ENCODE assay signal across 16 cellular contexts in genomic region chr5:149931992-149932436, GRCh38. TPM values are rescaled to one million over a fixed set of nuclear protein-coding genes. Genes with fewer than 3 reads are reported as not detected.
DNase-seq lines count a peak whose midpoint lies in the region; ATAC-seq, FAIRE-seq and TF ChIP-seq lines count a peak whose summit lies in the region.
"Had no signal": no experiment of that assay in that cellular context is flagged by ENCODE, and none has a peak within 500 bp of the region (broad histone marks: within the 10 kb centered on the region; RNA-seq: fewer than 3 reads in every experiment).

No MANE protein-coding gene starts in this region.

- FAIRE-seq in GM12878 (lab: Jason Lieb, UNC), result peak; percentile 62
- FAIRE-seq: frontal cortex had no signal

- H3K4me2 ChIP-seq in GM12878 (ENCODE audit: control insufficient read depth, insufficient read depth), result no peak overlapping the region

- no peaks in the 10 kb centered on the region for H4K20me1 ChIP-seq in GM12878 (ENCODE audit: control insufficient read depth, insufficient read depth)

- ATAC-seq in GM12878 (no peak), HG02642 (IDR thresholded peaks at IDR 0.05; ENCODE audit: poor library complexity, unreplicated experiment) (no peak)

- no peaks in the 10 kb centered on the region for H3K36me3 ChIP-seq in GM12878 (ENCODE audit: control insufficient read depth in 2 of 2, insufficient read depth in 2 of 2, low read length in 1 of 2)
- no peaks in the 10 kb centered on the region for H3K36me3 ChIP-seq in suprapubic skin
- H3K36me3 ChIP-seq: thoracic aorta, WERI-Rb-1 had no signal

- no peak overlapping the region for H3K27ac ChIP-seq in GM12878 (ENCODE audit: control insufficient read depth, insufficient read depth)
- H3K27ac ChIP-seq in suprapubic skin, result no peak overlapping the region
- H3K27ac ChIP-seq: thoracic aorta, WERI-Rb-1 had no signal

- H3K9me3 ChIP-seq in GM12878 (replicated peaks; ENCODE audit: control insufficient read depth, insufficient read depth, low read length) (no peaks in the 10 kb centered on the region), suprapubic skin (no peaks in the 10 kb centered on the region)
- H3K9me3 ChIP-seq: thoracic aorta had no signal

- TF ChIP-seq EP300 in GM12878 (IDR thresholded peaks at IDR 0.05; ENCODE audit: borderline replicate concordance in 1 of 2, control insufficient read depth in 1 of 2, low read depth in 2 of 2, low read length in 2 of 2) (no peak), suprapubic skin (IDR thresholded peaks at IDR 0.05) (no peak)

- RAD21 ChIA-PET in GM12878 (lab: Charles Lee; ENCODE audit: unreplicated experiment), result no interaction called here

- intact Hi-C loops in GM12878 (cut with micrococcal nuclease; ENCODE audit: unreplicated experiment), result no loop called here
- intact Hi-C loops in lower leg skin (cut with DNase I; ENCODE audit: low total_unique reads), result no loop called here

- POLR2A ChIA-PET in GM12878 (lab: Charles Lee), result no interaction called here

- peak; percentile 44 for DNase-seq in NCI-H345 (lab: John Stamatoyannopoulos, UW)
- DNase-seq in NCI-H345 treated with DMSO at 0.1 percent for 48 hours (lab: John Stamatoyannopoulos, UW; ENCODE audit: unreplicated experiment), result no peak
- peak; percentile 24 for DNase-seq in NCI-H2227 (lab: John Stamatoyannopoulos, UW; ENCODE audit: unreplicated experiment)
- no peak for DNase-seq in GM12878 (ENCODE audit: low read depth, low spot score)
- DNase-seq in suprapubic skin (ENCODE audit: low spot score in 2 of 2), result no peak
- DNase-seq in NCI-H2196 (lab: John Stamatoyannopoulos, UW; ENCODE audit: unreplicated experiment), result no peak
- DNase-seq in lower leg skin (ENCODE audit: low spot score in 2 of 2), result no peak
- DNase-seq: activated effector memory CD4-positive, alpha-beta T cell treated with Interleukin-2 at 50 U/mL for 16 hours; CD8-positive, alpha-beta memory T cell; mammary epithelial cell; OCI-M1; WERI-Rb-1 had no signal

- CTCF ChIA-PET in GM12878 (lab: Yijun Ruan, JAX), result no interaction called here

- H3K27me3 ChIP-seq in GM12878 (replicated peaks in 1 of 2; ENCODE audit: control insufficient read depth in 2 of 2, insufficient read depth in 2 of 2, low read length in 1 of 2) (peaks cover 0 to 2% of the 10 kb centered on the region in 2 experiments; a peak in 3 of 4 replicates), suprapubic skin (no peaks in the 10 kb centered on the region)

- in situ Hi-C loops in GM12878 (cut with MboI), result no loop called here

- no peak for TF ChIP-seq CTCF in GM12878 (IDR thresholded peaks at IDR 0.05 in 2 of 3, conservative IDR thresholded peaks at IDR 0.05 in 1 of 3; ENCODE audit: control insufficient read depth in 2 of 3, extremely low read depth in 1 of 3, insufficient read depth in 1 of 3, low read depth in 3 of 3, low read length in 3 of 3)
- TF ChIP-seq CTCF in suprapubic skin (IDR thresholded peaks at IDR 0.05), result no peak
- TF ChIP-seq CTCF in lower leg skin (IDR thresholded peaks at IDR 0.05), result no peak

- no TSS peak for BruUV-seq in GM12878 (replicated peaks; lab: Mats Ljungman, UMichigan)

- TF ChIP-seq POLR2A in GM12878 (IDR thresholded peaks at IDR 0.05; ENCODE audit: low read depth, low read length) (no peak), suprapubic skin (IDR thresholded peaks at IDR 0.05) (no peak), lower leg skin (IDR thresholded peaks at IDR 0.05) (no peak)

- H3K4me3 ChIP-seq in GM12878 (no peak overlapping the region), suprapubic skin (peak overlapping the region; percentile 7), lower leg skin (ENCODE audit: low read depth, poor library complexity, severe bottlenecking) (no peak overlapping the region)

- no peak overlapping the region for H3K9ac ChIP-seq in GM12878 (ENCODE audit: control insufficient read depth, insufficient read depth, low read length)

- no peak overlapping the region for H2AFZ ChIP-seq in GM12878 (ENCODE audit: control insufficient read depth, low read depth, low read length)

- no peaks in the 10 kb centered on the region for H3K79me2 ChIP-seq in GM12878 (ENCODE audit: control insufficient read depth, insufficient read depth, low read length)

- 64% methylated on average over 14 of the region's 14 CpGs for WGBS in GM12878 (ENCODE audit: insufficient coverage, insufficient replicate concordance, low lambda C conversion rate, missing lambda C conversion rate)
- WGBS in suprapubic skin, result 83% methylated on average over 14 of the region's 14 CpGs
- 84 to 85% methylated on average over 14 of the region's 14 CpGs for WGBS in lower leg skin, 2 donors

- TF ChIP-seq RAD21 in GM12878 (IDR thresholded peaks at IDR 0.05; ENCODE audit: insufficient read depth, low read depth, low read length), result no peak

- H3K4me1 ChIP-seq in GM12878 (ENCODE audit: control insufficient read depth, insufficient read depth, low read length) (no peaks in the 10 kb centered on the region), suprapubic skin (peaks cover 20% of the 10 kb centered on the region)

- SMC1A ChIA-PET in GM12878 (lab: Charles Lee; ENCODE audit: uncharacterized antibody, unreplicated experiment), result no interaction called here

TF ChIP-seq in GM12878, 131 proteins besides CTCF, POLR2A, EP300 and RAD21 (continues in another document):
- no peak for TF ChIP-seq NR2C1 (IDR thresholded peaks at IDR 0.05)
- TF ChIP-seq PAX8 (IDR thresholded peaks at IDR 0.05), result no peak
- TF ChIP-seq NBN (IDR thresholded peaks at IDR 0.05), result no peak
- no peak for TF ChIP-seq STAT1 (conservative IDR thresholded peaks at IDR 0.05)
- no peak for TF ChIP-seq MXI1 (IDR thresholded peaks at IDR 0.05; ENCODE audit: low read depth, low read length)
- no peak for TF ChIP-seq SMARCA5 (IDR thresholded peaks at IDR 0.05)
- TF ChIP-seq ZBTB4 (CRISPR knock-in tag; IDR thresholded peaks at IDR 0.05), result no peak
- TF ChIP-seq FOXK2 (IDR thresholded peaks at IDR 0.05), result no peak

RNA-seq across cellular contexts. Expression of gene PDE6A, which starts 12.6 kb away (rescaled TPM):
- not detected in 2 replicates for total RNA-seq in GM12878 (2013; cell fraction: nucleolus; rRNA removed)
- not detected in 2 replicates for total RNA-seq in GM12878 (2014; rRNA removed)
- total RNA-seq in GM12878 (2014; rRNA removed; fragmentation: Illumina TruSeq; extraction: Trizol), result not detected in 2 replicates
- total RNA-seq in GM12878 (2021), result not detected in 2 replicates
- not detected for polyA plus RNA-seq in GM12878 (2011; ENCODE audit: low read depth)
- not detected in 2 replicates for polyA plus RNA-seq in GM12878 (2011; rRNA removed)
- polyA plus RNA-seq in GM12878 (2011; cell fraction: cytosol; rRNA removed), result not detected in 2 replicates
- polyA plus RNA-seq in GM12878 (2011; cell fraction: nucleus; rRNA removed), result not detected in 2 replicates
- 0.03 TPM in 1 of 2 replicates, not detected in the other for polyA plus RNA-seq in GM12878 (2012)
- polyA plus RNA-seq in GM12878 (2014; fragmentation: Illumina TruSeq; extraction: Trizol), result not detected in 2 replicates
- polyA plus RNA-seq in GM12878 (2014; fragmentation: Nextera tagmentation; extraction: Ambion mirVana), result not detected
- 0.03 TPM in 1 of 2 replicates, not detected in the other for polyA plus RNA-seq in GM12878 (2014; rRNA removed)
- under 1 TPM; 0.05 to 0.26 TPM for polyA plus RNA-seq in GM12878 (2016; fragmentation: Nextera tagmentation; extraction: Ambion mirVana)
- polyA minus RNA-seq in GM12878 (2011; rRNA and poly(A)+ RNA removed), result not detected in 2 replicates
- polyA minus RNA-seq in GM12878 (2011; cell fraction: cytosol; rRNA and poly(A)+ RNA removed), result not detected in 2 replicates
- not detected in 2 replicates for polyA minus RNA-seq in GM12878 (2011; cell fraction: nucleus; rRNA and poly(A)+ RNA removed)
- total RNA-seq in suprapubic skin, result 1 to 10 TPM in 3 of 4 donors, under 1 TPM in 1; 0.17 to 2.9 (median 1.3) TPM
- 1 to 10 TPM in 1 of 4 donors, under 1 TPM in 2, not detected in 1; 0.04 to 1.0 (median 0.49) TPM for total RNA-seq in lower leg skin
- total RNA-seq: CD8-positive, alpha-beta memory T cell; endothelial cell of umbilical vein; frontal cortex; thoracic aorta had no signal
- polyA plus RNA-seq: CD8-positive, alpha-beta memory T cell; endothelial cell of umbilical vein had no signal

RNA-seq across cellular contexts. Expression of gene SLC26A2, which starts 28.5 kb away (rescaled TPM):
- total RNA-seq in GM12878 (2013; cell fraction: nucleolus; rRNA removed), result 7.6 and 9.6 TPM in 2 replicates
- total RNA-seq in GM12878 (2014; rRNA removed), result 6.3 and 7.6 TPM in 2 replicates
- 5.8 and 6.4 TPM in 2 replicates for total RNA-seq in GM12878 (2014; rRNA removed; fragmentation: Illumina TruSeq; extraction: Trizol)
- total RNA-seq in GM12878 (2021), result 5.7 and 6.1 TPM in 2 replicates
- 1.3 TPM for polyA plus RNA-seq in GM12878 (2011; ENCODE audit: low read depth)
- 4.3 and 5.9 TPM in 2 replicates for polyA plus RNA-seq in GM12878 (2011; rRNA removed)
- polyA plus RNA-seq in GM12878 (2011; cell fraction: cytosol; rRNA removed), result 1.9 and 2.2 TPM in 2 replicates
- 1.6 and 1.9 TPM in 2 replicates for polyA plus RNA-seq in GM12878 (2011; cell fraction: nucleus; rRNA removed)
- polyA plus RNA-seq in GM12878 (2012), result 1.6 TPM in 2 replicates
- polyA plus RNA-seq in GM12878 (2014; fragmentation: Illumina TruSeq; extraction: Trizol), result 5.0 and 6.5 TPM in 2 replicates
- polyA plus RNA-seq in GM12878 (2014; fragmentation: Nextera tagmentation; extraction: Ambion mirVana), result 1 to 10 TPM; 1.7 to 1.9 TPM
- 2.8 and 2.9 TPM in 2 replicates for polyA plus RNA-seq in GM12878 (2014; rRNA removed)
- polyA plus RNA-seq in GM12878 (2016; fragmentation: Nextera tagmentation; extraction: Ambion mirVana), result 1 to 10 TPM; 3.4 to 4.2 TPM
- polyA minus RNA-seq in GM12878 (2011; rRNA and poly(A)+ RNA removed), result 8.1 and 14.2 TPM in 2 replicates
- 2.5 and 5.2 TPM in 2 replicates for polyA minus RNA-seq in GM12878 (2011; cell fraction: cytosol; rRNA and poly(A)+ RNA removed)
- polyA minus RNA-seq in GM12878 (2011; cell fraction: nucleus; rRNA and poly(A)+ RNA removed), result 2.9 and 3.2 TPM in 2 replicates
- 10 to 100 TPM; 29.9 to 62.2 (median 46.0) TPM for total RNA-seq in suprapubic skin
- total RNA-seq in lower leg skin, result 10 to 100 TPM in 3 of 4 donors, 1 to 10 TPM in 1; 8.4 to 56.5 (median 33.3) TPM

Comparison
In these comparisons a context has a peak if more than half of its experiments do, and no peak if none do; other contexts are left out.
1. DNase-seq: peak in NCI-H345 (single experiment) and NCI-H2227 (single experiment); none in NCI-H345 treated with DMSO at 0.1 percent for 48 hours (single experiment), GM12878 (single experiment), suprapubic skin (0 of 2), NCI-H2196 (single experiment) and lower leg skin (0 of 2).